ENCODE assay signal across 1 cellular context in the genomic region with DNA sequence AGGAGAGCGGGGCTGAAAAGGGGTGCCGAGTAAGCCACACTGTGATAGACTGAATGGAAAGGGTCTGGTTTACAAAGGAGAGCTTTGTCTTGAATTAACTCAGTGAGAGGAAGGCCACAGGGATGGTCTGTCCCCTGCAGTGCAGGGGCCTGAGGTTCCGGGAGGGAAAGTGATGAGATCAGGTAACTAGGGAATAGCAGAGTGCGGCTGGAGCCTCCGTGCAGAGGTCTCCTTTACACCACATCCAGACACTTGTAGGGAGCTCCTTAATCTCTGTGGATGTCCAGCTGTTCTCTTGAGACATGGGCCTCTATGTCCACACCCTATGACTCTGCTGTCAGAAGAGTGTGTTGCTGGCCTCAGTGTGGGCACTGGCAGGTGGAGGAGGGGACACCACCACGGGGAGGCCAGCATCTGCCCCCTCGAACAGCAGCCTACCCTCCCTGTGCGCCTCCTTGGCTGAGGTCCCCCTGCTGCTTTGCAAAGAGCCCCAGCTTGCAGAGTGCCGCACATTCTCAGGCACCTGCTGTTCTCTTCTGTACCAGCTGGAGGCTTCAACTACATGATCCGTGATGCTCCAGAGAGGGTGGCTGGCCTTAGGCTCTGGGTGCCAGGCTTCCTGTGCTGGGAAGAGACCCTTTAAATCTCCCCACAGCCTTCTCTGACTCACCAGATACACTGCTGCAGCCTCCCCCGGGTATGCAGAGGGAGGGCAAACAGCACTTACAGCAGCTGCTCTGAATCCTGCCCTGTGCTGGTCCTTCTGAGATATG.
TF ChIP-seq lines count a peak whose summit lies in the region.

No MANE protein-coding gene starts in this region.

TF ChIP-seq in WTC11, 78 proteins besides CTCF, POLR2A, EP300 and RAD21 (continued from another document):
- TF ChIP-seq, protein P1, sequence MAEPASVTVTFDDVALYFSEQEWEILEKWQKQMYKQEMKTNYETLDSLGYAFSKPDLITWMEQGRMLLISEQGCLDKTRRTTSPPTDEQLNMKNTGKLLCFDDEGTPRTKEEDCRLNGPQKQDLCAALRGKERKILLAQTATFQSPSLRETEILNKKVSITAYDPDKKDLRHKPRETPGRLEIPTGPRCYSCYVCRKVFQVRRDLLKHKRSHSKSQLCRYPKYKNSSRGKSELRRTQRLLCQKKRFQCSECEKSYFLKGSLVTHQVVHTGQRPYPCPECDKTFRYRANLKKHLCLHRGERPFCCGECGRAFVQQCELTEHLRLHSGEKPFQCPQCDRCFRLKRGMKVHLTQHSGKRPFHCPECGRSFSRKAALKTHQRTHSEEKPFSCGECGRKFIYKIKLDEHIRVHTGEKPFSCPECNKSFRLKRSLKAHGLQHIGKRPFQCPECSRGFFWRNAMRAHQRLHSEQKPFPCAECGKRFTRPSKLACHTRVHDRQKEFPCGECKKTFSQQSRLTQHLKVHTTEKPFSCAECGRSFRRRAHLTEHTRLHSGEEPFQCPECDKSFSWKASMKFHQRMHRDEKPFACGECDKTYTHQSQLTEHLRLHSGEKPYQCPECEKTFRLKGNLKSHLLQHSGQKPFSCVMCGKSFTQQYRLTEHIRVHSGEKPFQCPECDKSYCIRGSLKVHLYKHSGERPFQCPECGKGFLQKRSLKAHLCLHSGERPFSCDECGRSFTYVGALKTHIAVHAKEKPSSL (CRISPR knock-in tag; conservative IDR thresholded peaks at IDR 0.05) = no peak
- TF ChIP-seq FOXJ3 (CRISPR knock-in tag; IDR thresholded peaks at IDR 0.05; ENCODE audit: borderline replicate concordance) (no peak), ESRRA (CRISPR knock-in tag; IDR thresholded peaks at IDR 0.05; ENCODE audit: borderline replicate concordance) (no peak), CREM (CRISPR knock-in tag; IDR thresholded peaks at IDR 0.05) (peak; percentile 37; the same call in 1 of the 2 replicates), ZNF423 (CRISPR knock-in tag; IDR thresholded peaks at IDR 0.05) (peak; percentile 77), NR2C2 (CRISPR knock-in tag; IDR thresholded peaks at IDR 0.05) (no peak), ZNF396 (CRISPR knock-in tag; IDR thresholded peaks at IDR 0.05; ENCODE audit: borderline replicate concordance) (no peak)
TF ChIP-seq in WTC11: peak in this region for 2.
